8 cellular contexts compared by ENCODE assay signal in the genomic region with DNA sequence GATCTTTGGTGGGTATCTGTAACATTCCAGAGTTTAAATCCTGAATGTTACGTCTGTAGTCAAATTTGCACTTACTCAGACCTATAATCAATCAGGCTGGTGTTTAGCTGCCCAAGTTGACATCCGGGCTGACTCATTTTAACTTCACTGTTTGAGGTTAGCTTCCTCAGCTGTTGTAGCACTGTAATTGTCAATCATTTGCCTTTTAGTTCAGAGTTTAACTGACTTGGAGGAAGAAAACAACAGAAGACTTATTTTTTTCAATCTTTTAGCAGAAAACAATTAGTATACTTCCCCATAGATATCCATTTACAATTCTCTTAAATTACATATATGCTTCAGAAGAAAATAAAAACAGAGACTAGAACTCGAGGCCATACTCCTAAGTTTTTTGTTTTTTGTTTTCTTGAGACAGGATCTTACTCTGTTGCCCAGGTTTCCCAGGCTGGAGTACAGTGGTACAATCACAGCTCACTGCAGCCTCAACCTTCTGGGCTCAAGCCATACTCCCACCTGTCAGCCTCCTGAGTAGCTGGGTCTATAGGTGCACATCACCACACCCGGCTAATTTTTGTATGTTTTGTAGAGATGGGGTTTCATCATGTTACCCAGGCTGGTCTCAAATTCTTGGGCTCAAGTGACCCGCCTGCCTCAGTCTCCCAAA. TPM values are rescaled to one million over a fixed set of nuclear protein-coding genes. Genes with fewer than 3 reads are reported as not detected.
DNase-seq lines count a peak whose midpoint lies in the region; ATAC-seq and TF ChIP-seq lines count a peak whose summit lies in the region.
"Had no signal": no experiment of that assay in that cellular context is flagged by ENCODE, and none has a peak within 500 bp of the region (broad histone marks: within the 10 kb centered on the region; RNA-seq: fewer than 3 reads in every experiment).

No MANE protein-coding gene starts in this region.

- H3K9ac ChIP-seq in Karpas-422 (ENCODE audit: low read length) = no peak overlapping the region

- H3K4me1 Mint-ChIP-seq in dendritic cell treated with granulocyte-macrophage colony-stimulating factor and Interleukin-4, amounts not matched to agents 40 ng/mL and 50 ng/mL, for 4 days (ENCODE audit: low read depth) = peaks cover 34% of the 10 kb centered on the region

- H2AFZ ChIP-seq in Karpas-422 (ENCODE audit: low read length) = no peak overlapping the region

- H3K36me3 ChIP-seq in Karpas-422 (ENCODE audit: insufficient read depth, low read length) (no peaks in the 10 kb centered on the region), upper lobe of left lung (no peaks in the 10 kb centered on the region)

- peak overlapping the region; percentile 12 for H3K27ac Mint-ChIP-seq in dendritic cell treated with granulocyte-macrophage colony-stimulating factor and Interleukin-4, amounts not matched to agents 40 ng/mL and 50 ng/mL, for 4 days

- H3K27ac ChIP-seq in Karpas-422 (ENCODE audit: low read length) (no peak overlapping the region), upper lobe of left lung (no peak overlapping the region)

- WGBS in upper lobe of left lung, 2 donors = 66% methylated on average over 5 of the region's 5 CpGs

- H3K4me3 Mint-ChIP-seq in dendritic cell treated with granulocyte-macrophage colony-stimulating factor and Interleukin-4, amounts not matched to agents 40 ng/mL and 50 ng/mL, for 4 days = no peak overlapping the region

- no peak overlapping the region for H3K4me3 ChIP-seq in Karpas-422 (ENCODE audit: low read length)
- no peak overlapping the region for H3K4me3 ChIP-seq in upper lobe of left lung
- H3K4me3 ChIP-seq: skin epidermis had no signal

- no peaks in the 10 kb centered on the region for H3K9me2 ChIP-seq in Karpas-422 (replicated peaks; ENCODE audit: insufficient read depth, low read length)

- no peak overlapping the region for H3K4me2 ChIP-seq in Karpas-422 (ENCODE audit: low read depth, low read length, poor library complexity, severe bottlenecking)

- ATAC-seq in GM18519 (IDR thresholded peaks at IDR 0.05; ENCODE audit: low FRiP score, unreplicated experiment) = peak; percentile 93
- peak; percentile 100 for ATAC-seq in GM21737 (IDR thresholded peaks at IDR 0.05; ENCODE audit: unreplicated experiment)
- no peak for ATAC-seq in upper lobe of left lung (ENCODE audit: low FRiP score in 2 of 2)

- no peaks in the 10 kb centered on the region for H3K79me2 ChIP-seq in Karpas-422 (ENCODE audit: low read length)

- TF ChIP-seq POLR2A in upper lobe of left lung (IDR thresholded peaks at IDR 0.05) = no peak

- intact Hi-C loops in dendritic cell treated with granulocyte-macrophage colony-stimulating factor and Interleukin-4, amounts not matched to agents 40 ng/mL and 50 ng/mL, for 4 days (cut with micrococcal nuclease) = loop anchor here (10.0 kb wide), 1 partner anchor 171 kb away; no protein-coding TSS in a partner anchor

- no peaks in the 10 kb centered on the region for H4K20me1 ChIP-seq in Karpas-422 (ENCODE audit: insufficient read depth, low read depth, low read length)

- no peak for TF ChIP-seq CTCF in upper lobe of left lung (IDR thresholded peaks at IDR 0.05)

- no peaks in the 10 kb centered on the region for H3K9me3 Mint-ChIP-seq in dendritic cell treated with granulocyte-macrophage colony-stimulating factor and Interleukin-4, amounts not matched to agents 40 ng/mL and 50 ng/mL, for 4 days

- TF ChIP-seq EP300 in upper lobe of left lung (IDR thresholded peaks at IDR 0.05) = no peak

- H3K27me3 ChIP-seq in Karpas-422 (ENCODE audit: low read length) = no peaks in the 10 kb centered on the region; the same call in 1 of the 2 replicates
- no peaks in the 10 kb centered on the region for H3K27me3 ChIP-seq in upper lobe of left lung

- no peaks in the 10 kb centered on the region for H3K27me3 Mint-ChIP-seq in dendritic cell treated with granulocyte-macrophage colony-stimulating factor and Interleukin-4, amounts not matched to agents 40 ng/mL and 50 ng/mL, for 4 days

- H3K36me3 Mint-ChIP-seq in dendritic cell treated with granulocyte-macrophage colony-stimulating factor and Interleukin-4, amounts not matched to agents 40 ng/mL and 50 ng/mL, for 4 days (ENCODE audit: low read depth) = no peaks in the 10 kb centered on the region

- H3K9me3 ChIP-seq in Karpas-422 (ENCODE audit: low read length) (no peaks in the 10 kb centered on the region), upper lobe of left lung (no peaks in the 10 kb centered on the region)

- H3K4me1 ChIP-seq in Karpas-422 (ENCODE audit: low read length) = no peaks in the 10 kb centered on the region
- no peaks in the 10 kb centered on the region for H3K4me1 ChIP-seq in upper lobe of left lung

- DNase-seq in Karpas-422 (peak; percentile 20), SK-N-DZ (ENCODE audit: low spot score) (no peak), NCI-H748 treated with DMSO at 0.1 percent for 48 hours (lab: John Stamatoyannopoulos, UW) (no peak), upper lobe of left lung (no peak)

RNA-seq across cellular contexts. Expression of a gene that starts 38.5 kb away (rescaled TPM):
- not detected in 2 replicates for total RNA-seq in Karpas-422 (2014; rRNA removed; shearing (Covaris generic); ENCODE audit: low replicate concordance)
- 2.1 and 2.2 TPM in 2 replicates for polyA plus RNA-seq in SK-N-DZ (2014; cell fraction: cytosol; rRNA removed)
- polyA plus RNA-seq in SK-N-DZ (2014; cell fraction: nucleus; rRNA removed) = 3.3 and 3.5 TPM in 2 replicates
- 1 to 10 TPM in 3 of 6 donors, under 1 TPM in 2, not detected in 1; 0.46 to 4.7 (median 3.4) TPM for total RNA-seq in upper lobe of left lung

Comparison
In these comparisons a context has a peak if more than half of its experiments do, and no peak if none do; other contexts are left out.
1. ATAC-seq: peak in GM18519 (single experiment) and GM21737 (single experiment); none in upper lobe of left lung (0 of 2).